ENCODE assay signal across 16 cellular contexts in the genomic region with DNA sequence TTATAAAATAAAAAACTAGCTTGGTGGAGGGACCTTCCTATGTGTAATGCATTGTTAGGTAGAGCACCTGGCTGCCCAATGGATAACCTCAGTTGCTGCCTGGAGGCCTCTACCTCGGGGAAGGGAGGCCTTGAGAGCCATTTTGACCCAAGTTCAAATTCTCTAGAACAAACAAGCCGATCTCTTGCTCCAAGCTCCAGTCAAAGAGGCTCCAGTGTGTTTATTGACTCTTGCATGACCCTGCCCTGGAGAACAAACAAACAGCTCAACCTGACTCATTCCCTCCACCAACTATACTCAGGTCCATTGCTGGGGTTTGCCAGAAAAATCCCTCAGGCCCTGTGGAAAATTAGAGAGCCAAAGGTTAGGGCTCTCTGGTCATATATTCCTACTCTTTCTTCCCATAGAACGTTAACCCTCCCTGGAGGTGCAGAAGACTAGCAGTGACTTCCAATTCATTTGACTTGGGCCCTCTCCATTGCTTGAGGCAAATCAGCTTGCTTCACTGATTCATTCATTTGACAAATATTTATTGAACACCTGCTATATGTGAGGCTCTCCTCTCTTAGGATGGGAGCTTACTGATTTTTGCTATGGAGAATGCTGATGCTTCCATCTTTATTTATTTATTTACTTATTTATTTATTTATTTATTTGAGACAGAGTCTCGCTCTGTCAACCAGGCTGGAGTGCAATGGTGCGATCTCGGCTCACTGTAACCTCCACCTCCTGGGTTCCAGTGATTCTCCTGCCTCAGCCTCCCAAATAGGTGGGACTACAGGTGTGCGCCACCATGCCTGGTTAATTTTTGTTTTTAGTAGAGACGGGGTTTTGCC.
DNase-seq lines count a peak whose midpoint lies in the region; ATAC-seq and TF ChIP-seq lines count a peak whose summit lies in the region.
"Had no signal": no experiment of that assay in that cellular context is flagged by ENCODE, and none has a peak within 500 bp of the region (broad histone marks: within the 10 kb centered on the region; RNA-seq: fewer than 3 reads in every experiment).

No MANE protein-coding gene starts in this region.

- H3K9me3 Mint-ChIP-seq in activated T-cell treated with anti-CD3 and anti-CD28 coated beads, Interleukin-2, amount 50 U/mL, for 72 hours, result no peaks in the 10 kb centered on the region

- no peak overlapping the region for H3K27ac ChIP-seq in lower lobe of right lung
- H3K27ac ChIP-seq: BLaER1, SK-N-MC, thyroid gland had no signal

- H3K27ac Mint-ChIP-seq in activated T-cell treated with anti-CD3 and anti-CD28 coated beads, Interleukin-2, amount 50 U/mL, for 72 hours, result no peak overlapping the region
- H3K27ac Mint-ChIP-seq: naive thymus-derived CD4-positive, alpha-beta T cell had no signal

- H3K9ac ChIP-seq in adipocyte (ENCODE audit: low read length), result no peak overlapping the region
- H3K9ac ChIP-seq: BLaER1 had no signal

- H3K4me3 Mint-ChIP-seq in activated T-cell treated with anti-CD3 and anti-CD28 coated beads, Interleukin-2, amount 50 U/mL, for 72 hours, result no peak overlapping the region
- H3K4me3 Mint-ChIP-seq: naive thymus-derived CD4-positive, alpha-beta T cell had no signal

- H3K36me3 Mint-ChIP-seq in activated T-cell treated with anti-CD3 and anti-CD28 coated beads, Interleukin-2, amount 50 U/mL, for 72 hours (ENCODE audit: insufficient read depth in 2 of 2), result no peaks in the 10 kb centered on the region
- H3K36me3 Mint-ChIP-seq: naive thymus-derived CD4-positive, alpha-beta T cell had no signal

- no peak for TF ChIP-seq CTCF in LNCaP clone FGC (IDR thresholded peaks at IDR 0.05; ENCODE audit: control insufficient read depth, extremely low read depth, insufficient read depth)
- TF ChIP-seq CTCF in lower lobe of right lung (IDR thresholded peaks at IDR 0.05), result no peak

- peaks cover 28% of the 10 kb centered on the region for H3K27me3 Mint-ChIP-seq in activated T-cell treated with anti-CD3 and anti-CD28 coated beads, Interleukin-2, amount 50 U/mL, for 72 hours (ENCODE audit: low read depth)

- H3K4me3 ChIP-seq in LNCaP clone FGC (ENCODE audit: low read depth, low read length) (no peak overlapping the region), adipocyte (ENCODE audit: low read length) (no peak overlapping the region), lower lobe of right lung (no peak overlapping the region)
- H3K4me3 ChIP-seq: BLaER1, SK-N-MC, thyroid gland had no signal

- ATAC-seq in lower lobe of right lung (peak; percentile 47 to 59), HG03521 (IDR thresholded peaks at IDR 0.05; ENCODE audit: unreplicated experiment) (no peak)
- no peak for ATAC-seq in activated T-cell treated with anti-CD3 and anti-CD28 coated beads, Interleukin-2, amount 50 U/mL, for 72 hours (replicated peaks in 1 of 2)
- ATAC-seq: naive thymus-derived CD4-positive, alpha-beta T cell had no signal

- H3K4me1 ChIP-seq in adipocyte (ENCODE audit: control insufficient read depth, insufficient read depth, low read length) (peaks cover 12% of the 10 kb centered on the region), lower lobe of right lung (no peaks in the 10 kb centered on the region)
- H3K4me1 ChIP-seq: BLaER1, thyroid gland had no signal

- DNase-seq in DMS53 (lab: John Stamatoyannopoulos, UW) (peak; percentile 91), LNCaP clone FGC (ENCODE audit: low read depth) (peak; percentile 79), adipocyte (ENCODE audit: low read depth) (peak; percentile 7), lower lobe of right lung (no peak), NCI-H446 treated with DMSO at 0.1 percent for 48 hours (lab: John Stamatoyannopoulos, UW) (no peak)
- DNase-seq in activated CD4-positive, CD25-positive, alpha-beta regulatory T cell (lab: John Stamatoyannopoulos, UW), result no peak
- DNase-seq in activated T-cell treated with anti-CD3 and anti-CD28 coated beads, Interleukin-2, amount 50 U/mL, for 72 hours, result no peak
- DNase-seq: activated CD8-positive, alpha-beta memory T cell treated with anti-CD3 and anti-CD28 coated beads, Interleukin-2, amount 50 U/mL, for 4 hours; activated naive CD4-positive, alpha-beta T cell treated with anti-CD3 and anti-CD28 coated beads, Interleukin-2, amount 50 U/mL, for 16 hours; KG1; naive thymus-derived CD4-positive, alpha-beta T cell; NCI-H2029 treated with DMSO at 0.1 percent for 48 hours; thyroid gland had no signal

- H3K27me3 ChIP-seq in adipocyte (replicated peaks; ENCODE audit: control insufficient read depth, insufficient read depth, low read length), result peaks cover 19% of the 10 kb centered on the region
- peaks cover 16% of the 10 kb centered on the region for H3K27me3 ChIP-seq in lower lobe of right lung (ENCODE audit: low read depth)
- H3K27me3 ChIP-seq: BLaER1, thyroid gland had no signal

- H3K4me1 Mint-ChIP-seq in activated T-cell treated with anti-CD3 and anti-CD28 coated beads, Interleukin-2, amount 50 U/mL, for 72 hours (ENCODE audit: low read depth), result no peaks in the 10 kb centered on the region
- H3K4me1 Mint-ChIP-seq: naive thymus-derived CD4-positive, alpha-beta T cell had no signal

- H3K36me3 ChIP-seq in adipocyte (ENCODE audit: control insufficient read depth, insufficient read depth, low read length, severe bottlenecking), result no peaks in the 10 kb centered on the region
- H3K36me3 ChIP-seq in lower lobe of right lung, result no peaks in the 10 kb centered on the region
- H3K36me3 ChIP-seq: BLaER1, thyroid gland had no signal

- intact Hi-C loops in lower lobe of right lung (cut with DNase I), result no loop called here

- no peaks in the 10 kb centered on the region for H3K9me3 ChIP-seq in adipocyte (ENCODE audit: control insufficient read depth, low read length)
- no peaks in the 10 kb centered on the region for H3K9me3 ChIP-seq in lower lobe of right lung
- H3K9me3 ChIP-seq: BLaER1, thyroid gland had no signal

Comparison
In these comparisons a context has a peak if more than half of its experiments do, and no peak if none do; other contexts are left out.
1. DNase-seq: peak in DMS53 (single experiment), LNCaP clone FGC (single experiment) and adipocyte (single experiment); none in lower lobe of right lung (single experiment), activated CD4-positive, CD25-positive, alpha-beta regulatory T cell (0 of 4), activated T-cell treated with anti-CD3 and anti-CD28 coated beads, Interleukin-2, amount 50 U/mL, for 72 hours (0 of 2) and NCI-H446 treated with DMSO at 0.1 percent for 48 hours (single experiment).
2. ATAC-seq: peak in lower lobe of right lung (2 of 2); none in HG03521 (single experiment) and activated T-cell treated with anti-CD3 and anti-CD28 coated beads, Interleukin-2, amount 50 U/mL, for 72 hours (0 of 2).